1 cellular context compared by ENCODE assay signal in genomic region chr6:24743265-24743943, GRCh38.
TF ChIP-seq lines count a peak whose summit lies in the region.

No MANE protein-coding gene starts in this region.

TF ChIP-seq in HEK293, 187 proteins besides CTCF, POLR2A, EP300 and RAD21 (continued from another document):
- TF ChIP-seq PRDM10 (tag by site-specific recombination; IDR thresholded peaks at IDR 0.05) = 0 out of 2 replicates have a peak, but pooled peaks have one; percentile 16
- TF ChIP-seq ZNF335 (tag by site-specific recombination; conservative IDR thresholded peaks at IDR 0.05) = peak; percentile 59; the same call in 1 of the 2 replicates
- TF ChIP-seq ZNF394 (tag by site-specific recombination; IDR thresholded peaks at IDR 0.05; ENCODE audit: borderline replicate concordance) = peak; percentile 35; the same call in 1 of the 2 replicates
